In genomic region chr7:56131062-56131461, GRCh38 we compare ENCODE assay signal across 14 cellular contexts. TPM values are rescaled to one million over a fixed set of nuclear protein-coding genes. Genes with fewer than 3 reads are reported as not detected.
"Had no signal": no experiment of that assay in that cellular context is flagged by ENCODE, and none has a peak within 500 bp of the region (broad histone marks: within the 10 kb centered on the region; RNA-seq: fewer than 3 reads in every experiment).

No MANE protein-coding gene starts in this region.

RNA-seq across cellular contexts. Expression of gene NUPR2, which starts 14.8 kb away (rescaled TPM):
- total RNA-seq: activated CD4-positive, alpha-beta memory T cell treated with anti-CD3 and anti-CD28 coated beads, Interleukin-2, amount 10 ng/mL, durations not matched to agents 7 days and 5 days; activated CD4-positive, alpha-beta T cell treated with anti-CD3 and anti-CD28 coated beads for 36 hours; activated CD4-positive, alpha-beta T cell treated with anti-CD3 and anti-CD28 coated beads, Interleukin-2, amount 10 ng/mL, durations not matched to agents 7 days and 5 days; activated CD8-positive, alpha-beta memory T cell treated with anti-CD3 and anti-CD28 coated beads, Interleukin-2, amount 10 ng/mL, durations not matched to agents 7 days and 5 days; activated CD8-positive, alpha-beta T cell treated with anti-CD3 and anti-CD28 coated beads, Interleukin-2, amount 10 ng/mL, durations not matched to agents 7 days and 5 days; activated naive CD8-positive, alpha-beta T cell treated with anti-CD3 and anti-CD28 coated beads, Interleukin-2, amount 10 ng/mL, durations not matched to agents 7 days and 5 days; activated T-helper 2 cell treated with anti-CD3 and anti-CD28 coated beads, Interferon-gamma antibody, Interleukin-2, Interleukin-4, amounts not matched to agents 10 μg/mL and 5 μg/mL and 100 μg/mL, durations not matched to agents 14 hours and 24 hours and 36 hours; ascending aorta; bronchial epithelial cell; cardiac muscle cell; T-helper 1 cell treated with Interleukin-12 subunit alpha and Interleukin-12 subunit beta and Interleukin-4 antibody, amounts not matched to agents 30 ng/mL and 1 ng/mL, for 36 hours; T-helper 17 cell; T-helper 2 cell treated with Interferon-gamma antibody and Interleukin-4, amounts not matched to agents 100 ng/mL and 5 ng/mL, for 36 hours; WTC11 had no signal
- polyA plus RNA-seq: cardiac muscle cell had no signal

RNA-seq across cellular contexts. Expression of gene PHKG1, which starts 38.3 kb away (rescaled TPM):
- total RNA-seq: WTC11 had no signal
